ENCODE assay signal across 11 cellular contexts in the genomic region with DNA sequence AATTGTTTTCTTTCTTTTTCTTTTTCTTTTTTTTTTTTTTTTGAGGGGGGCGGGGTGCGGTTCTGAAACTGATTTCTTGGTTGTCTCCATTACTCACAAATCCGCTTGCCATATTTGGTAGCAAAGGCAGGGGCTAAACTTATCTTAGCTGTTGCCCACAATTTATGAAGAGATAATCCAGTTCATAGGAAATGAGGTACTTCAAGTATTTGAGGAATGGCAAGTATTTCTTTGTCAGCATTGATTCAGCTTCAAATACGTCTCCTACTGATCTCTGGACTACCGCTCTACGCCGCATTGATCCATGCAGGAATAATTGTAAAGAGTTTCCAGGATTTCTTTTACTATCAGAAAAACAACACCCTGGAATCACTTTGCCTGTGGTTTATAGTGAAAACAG.
A peak's percentile ranks its signal among the peaks of the same experiment; 100 is the strongest.
DNase-seq lines count a peak whose midpoint lies in the region; ATAC-seq, FAIRE-seq and TF ChIP-seq lines count a peak whose summit lies in the region.
"Had no signal": no experiment of that assay in that cellular context is flagged by ENCODE, and none has a peak within 500 bp of the region (broad histone marks: within the 10 kb centered on the region; RNA-seq: fewer than 3 reads in every experiment).

No MANE protein-coding gene starts in this region.

- peak overlapping the region; percentile 82; the same call in 1 of the 2 replicates for H3K9ac ChIP-seq in IMR-90 (ENCODE audit: low read depth, low read length)
- peak overlapping the region; percentile 63 for H3K9ac ChIP-seq in mesenchymal stem cell (ENCODE audit: low read length)

- peak overlapping the region; percentile 96 for H3K4me2 ChIP-seq in IMR-90 (ENCODE audit: low read depth, low read length)
- H3K4me2 ChIP-seq in mesenchymal stem cell (ENCODE audit: low read length, poor library complexity, severe bottlenecking), result no peak overlapping the region

- no peak overlapping the region for H2AFZ ChIP-seq in IMR-90 (replicated peaks; ENCODE audit: low read length, poor library complexity)
- H2AFZ ChIP-seq in mesenchymal stem cell (ENCODE audit: low read depth, low read length), result no peak overlapping the region

- peak overlapping the region; percentile 93; the same call in 1 of the 2 replicates for H3K4ac ChIP-seq in IMR-90 (ENCODE audit: low read depth, low read length)
- H3K4ac ChIP-seq in mesenchymal stem cell (ENCODE audit: low read depth in 1 of 2, low read length in 2 of 2), result no peak overlapping the region

- no TSS peak for BruUV-seq in IMR-90 (replicated peaks; lab: Mats Ljungman, UMichigan)

- TF ChIP-seq RAD21 in IMR-90 (IDR thresholded peaks at IDR 0.05; ENCODE audit: low read length), result 0 out of 2 replicates have a peak, but pooled peaks have one; percentile 1

- H2BK20ac ChIP-seq in IMR-90 (ENCODE audit: low read depth, low read length), result peak overlapping the region; percentile 97

- DNase-seq in AG09309 (ENCODE audit: low read depth), result peak; percentile 88
- DNase-seq in IMR-90, result peak; percentile 96
- peak; percentile 72 for DNase-seq in bronchial epithelial cell (ENCODE audit: low read depth)
- DNase-seq in mesenchymal stem cell, result peak; percentile 67
- no peak for DNase-seq in foreskin melanocyte
- DNase-seq: CD4-positive, alpha-beta memory T cell had no signal

- H3K18ac ChIP-seq in IMR-90 (ENCODE audit: low read depth, low read length) (peak overlapping the region; percentile 97), mesenchymal stem cell (ENCODE audit: low read depth in 1 of 2, low read length in 2 of 2) (peak overlapping the region in 1 of 2 experiments; percentile 79)

- POLR2A ChIA-PET in IMR-90 (lab: Charles Lee; ENCODE audit: unreplicated experiment), result no interaction called here

- H4K91ac ChIP-seq in IMR-90 (ENCODE audit: insufficient read depth, low read depth, low read length), result peak overlapping the region; percentile 88
- no peak overlapping the region for H4K91ac ChIP-seq in mesenchymal stem cell (ENCODE audit: low read length)

- no peak overlapping the region for H2AK9ac ChIP-seq in IMR-90 (replicated peaks; ENCODE audit: low read depth, low read length, poor library complexity)

- no peaks in the 10 kb centered on the region for H4K20me1 ChIP-seq in IMR-90 (ENCODE audit: insufficient read depth, low read length)

- peak; percentile 23; the same call in 1 of the 2 replicates for TF ChIP-seq POLR2A in IMR-90 (IDR thresholded peaks at IDR 0.05; ENCODE audit: low read depth, low read length)

- H4K8ac ChIP-seq in IMR-90 (ENCODE audit: low read depth in 2 of 2, low read length in 2 of 2) (peak overlapping the region; percentile 90 to 98), mesenchymal stem cell (ENCODE audit: low read length) (no peak overlapping the region)

- no peak overlapping the region for H2BK12ac ChIP-seq in mesenchymal stem cell (ENCODE audit: low read length in 2 of 2)

- peaks cover 5% of the 10 kb centered on the region; the same call in 1 of the 2 replicates for H3K9me1 ChIP-seq in IMR-90 (ENCODE audit: insufficient read depth, low read length)

- H3K56ac ChIP-seq in IMR-90 (ENCODE audit: extremely low read depth, insufficient read depth, low read length), result peak overlapping the region; percentile 98

- in situ Hi-C loops in IMR-90 (cut with MboI; ENCODE audit: low sequenced_read_pairs), result no loop called here

- peak overlapping the region; percentile 95 for H4K5ac ChIP-seq in IMR-90 (ENCODE audit: low read depth, low read length)

- H3K4me1 ChIP-seq in IMR-90 (ENCODE audit: control insufficient read depth, insufficient read depth, low read length) (peaks cover 3% of the 10 kb centered on the region; the same call in 1 of the 2 replicates), mesenchymal stem cell (ENCODE audit: control insufficient read depth, insufficient read depth, low read depth, low read length) (no peaks in the 10 kb centered on the region)
- H3K4me1 ChIP-seq: prostate gland had no signal

- peak overlapping the region; percentile 99 for H2BK120ac ChIP-seq in IMR-90 (ENCODE audit: low read depth, low read length)
- H2BK120ac ChIP-seq in mesenchymal stem cell (ENCODE audit: low read depth, low read length), result no peak overlapping the region

- H3K27ac ChIP-seq in IMR-90 (ENCODE audit: insufficient read depth, low read length), result peak overlapping the region; percentile 61
- peak overlapping the region; percentile 98 for H3K27ac ChIP-seq in mesenchymal stem cell (ENCODE audit: low read length, poor library complexity, severe bottlenecking)
- H3K27ac ChIP-seq: prostate gland had no signal

- H2BK5ac ChIP-seq in IMR-90 (ENCODE audit: low read depth, low read length, poor library complexity, severe bottlenecking), result peak overlapping the region; percentile 93
- H2BK5ac ChIP-seq in mesenchymal stem cell (ENCODE audit: low read depth, low read length, poor library complexity, severe bottlenecking), result peak overlapping the region; percentile 81

- H3K36me3 ChIP-seq in IMR-90 (ENCODE audit: control insufficient read depth, insufficient read depth, low read length), result no peaks in the 10 kb centered on the region
- no peaks in the 10 kb centered on the region for H3K36me3 ChIP-seq in bronchial epithelial cell (ENCODE audit: control insufficient read depth, insufficient read depth, low read length)
- H3K36me3 ChIP-seq in mesenchymal stem cell (ENCODE audit: control insufficient read depth in 1 of 2, insufficient read depth in 2 of 2, low read depth in 1 of 2, low read length in 2 of 2), result no peaks in the 10 kb centered on the region
- H3K36me3 ChIP-seq: prostate gland had no signal

- H2AK5ac ChIP-seq in IMR-90 (ENCODE audit: low read depth, low read length), result peak overlapping the region; percentile 52
- no peak overlapping the region for H2AK5ac ChIP-seq in mesenchymal stem cell (ENCODE audit: low read length, severe bottlenecking)

- ATAC-seq in IMR-90 (ENCODE audit: low read depth), result peak; percentile 95
- ATAC-seq in HG03095 (IDR thresholded peaks at IDR 0.05; ENCODE audit: unreplicated experiment), result no peak
- no peak for ATAC-seq in HG02623 (IDR thresholded peaks at IDR 0.05; ENCODE audit: unreplicated experiment)
- no peak for ATAC-seq in GM19452 (IDR thresholded peaks at IDR 0.05; ENCODE audit: unreplicated experiment)
- ATAC-seq: GM12878 had no signal

- no peak overlapping the region; the same call in none of the 2 replicates for H3K4me3 ChIP-seq in AG09309 (ENCODE audit: control insufficient read depth, low read depth, low read length)
- peak overlapping the region; percentile 11; the same call in 1 of the 2 replicates for H3K4me3 ChIP-seq in IMR-90 (ENCODE audit: insufficient read depth, low read depth, low read length)
- H3K4me3 ChIP-seq in bronchial epithelial cell (ENCODE audit: low read depth, low read length), result no peak overlapping the region
- H3K4me3 ChIP-seq in mesenchymal stem cell (ENCODE audit: insufficient read depth in 1 of 2, low read depth in 1 of 2, low read length in 2 of 2), result peak overlapping the region in 1 of 2 experiments; percentile 64
- H3K4me3 ChIP-seq: GM12878, prostate gland had no signal

- H3K79me1 ChIP-seq in IMR-90 (ENCODE audit: low read depth in 1 of 2, low read length in 2 of 2) (peaks cover 5 to 6% of the 10 kb centered on the region in 2 experiments; a peak in 2 of 4 replicates), mesenchymal stem cell (replicated peaks; ENCODE audit: low read length, poor library complexity, severe bottlenecking) (no peaks in the 10 kb centered on the region)

- WGBS in IMR-90 (ENCODE audit: extremely low coverage in 2 of 2, insufficient read length in 1 of 2), 2 experiments, result no CpG with 5 or more reads among the region's 7 CpGs
- whole genome bisulfite sequencing in mesenchymal stem cell, result 0% methylated on average over 1 of the region's 7 CpGs

- no peak for TF ChIP-seq CTCF in AG09309 (IDR thresholded peaks at IDR 0.05; ENCODE audit: control insufficient read depth, insufficient read depth, low read depth, low read length, missing control alignments)
- TF ChIP-seq CTCF in IMR-90 (conservative IDR thresholded peaks at IDR 0.05; ENCODE audit: low read depth, low read length), result no peak
- no peak for TF ChIP-seq CTCF in bronchial epithelial cell (IDR thresholded peaks at IDR 0.05; ENCODE audit: insufficient read depth, low read length, severe bottlenecking)

- H3K23ac ChIP-seq in IMR-90 (ENCODE audit: low read depth, low read length) (peak overlapping the region; percentile 94), mesenchymal stem cell (ENCODE audit: low read length in 2 of 2) (no peak overlapping the region)

- CTCF ChIA-PET in IMR-90 (lab: Yijun Ruan, JAX), result interaction anchor here (0.7 to 1.4 kb wide), 3 partner anchors 258 to 1324 kb away, joined by 3 read pairs; no protein-coding TSS in a partner anchor

- H3K27me3 ChIP-seq in IMR-90 (ENCODE audit: control insufficient read depth, insufficient read depth, low read length) (no peaks in the 10 kb centered on the region), bronchial epithelial cell (ENCODE audit: control insufficient read depth, insufficient read depth, low read length) (no peaks in the 10 kb centered on the region), mesenchymal stem cell (ENCODE audit: control insufficient read depth in 1 of 2, insufficient read depth in 1 of 2, low read length in 2 of 2) (no peaks in the 10 kb centered on the region)

- dilution Hi-C loops in IMR-90 (cut with HindIII; ENCODE audit: low sequenced_read_pairs, unreplicated experiment), result no loop called here

- FAIRE-seq in bronchial epithelial cell (lab: Jason Lieb, UNC), result no peak
- FAIRE-seq: GM12878 had no signal

- H3K14ac ChIP-seq in IMR-90 (replicated peaks; ENCODE audit: low read depth, low read length) (peak overlapping the region; percentile 89), mesenchymal stem cell (ENCODE audit: low read length in 2 of 2) (peak overlapping the region in 1 of 2 experiments; percentile 36)

- no peaks in the 10 kb centered on the region for H3K9me3 ChIP-seq in IMR-90 (ENCODE audit: control insufficient read depth, insufficient read depth, low read length)
- H3K9me3 ChIP-seq in mesenchymal stem cell (ENCODE audit: control insufficient read depth, low read length), result no peaks in the 10 kb centered on the region
- H3K9me3 ChIP-seq: prostate gland had no signal

- H2BK15ac ChIP-seq in IMR-90 (ENCODE audit: low read depth, low read length) (peak overlapping the region; percentile 72; the same call in 2 of the 3 replicates), mesenchymal stem cell (ENCODE audit: low read depth, poor library complexity, severe bottlenecking) (no peak overlapping the region)

- intact Hi-C loops in IMR-90 (cut with micrococcal nuclease), result loop anchor here (5.0 kb wide), 1 partner anchor 257 kb away; no protein-coding TSS in a partner anchor

TF ChIP-seq in IMR-90, 13 proteins besides CTCF, POLR2A, EP300 and RAD21 (continues in another document):
- TF ChIP-seq BHLHE40 (IDR thresholded peaks at IDR 0.05; ENCODE audit: low read depth, low read length), result no peak
- no peak for TF ChIP-seq CEBPB (IDR thresholded peaks at IDR 0.05; ENCODE audit: low read depth, low read length)
- no peak for TF ChIP-seq RFX5 (IDR thresholded peaks at IDR 0.05; ENCODE audit: low read depth, low read length)
